Comparison of ENCODE assay signal across 19 cellular contexts in the genomic region with DNA sequence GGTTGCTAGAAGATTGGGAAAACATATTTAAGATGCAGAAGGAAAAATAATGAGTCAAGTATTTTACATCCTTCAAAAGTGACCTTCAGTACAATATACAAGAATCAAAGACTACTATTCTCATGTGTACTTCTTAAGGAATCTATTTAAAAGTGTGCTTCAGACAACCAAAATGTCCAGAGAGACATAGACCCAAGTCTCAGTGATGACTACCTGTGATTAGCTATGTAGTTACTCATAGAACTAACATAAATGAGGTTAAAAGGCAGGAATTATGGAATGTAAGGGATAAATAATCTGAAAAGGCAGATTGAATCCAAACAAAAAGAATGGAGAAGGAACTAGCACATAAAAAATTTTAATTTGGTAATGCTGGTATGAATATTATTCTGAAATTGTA.
"Had no signal": no experiment of that assay in that cellular context is flagged by ENCODE, and none has a peak within 500 bp of the region (broad histone marks: within the 10 kb centered on the region; RNA-seq: fewer than 3 reads in every experiment).

No MANE protein-coding gene starts in this region.

- H2AFZ ChIP-seq: parathyroid adenoma had no signal

- H3K4me1 ChIP-seq: parathyroid adenoma, tibial nerve had no signal

- H3K9me3 Mint-ChIP-seq: activated CD4-positive, alpha-beta T cell treated with anti-CD3 and anti-CD28 coated beads, Interleukin-2, amount 10 ng/mL, durations not matched to agents 24 days and 14 days; activated CD8-positive, alpha-beta T cell treated with anti-CD3 and anti-CD28 coated beads for 36 hours had no signal

- H3K4me1 Mint-ChIP-seq: activated CD4-positive, alpha-beta T cell treated with anti-CD3 and anti-CD28 coated beads, Interleukin-2, amount 10 ng/mL, durations not matched to agents 24 days and 14 days; activated naive CD8-positive, alpha-beta T cell treated with anti-CD3 and anti-CD28 coated beads, Interleukin-2, amount 10 ng/mL, durations not matched to agents 7 days and 5 days; activated T-helper 17 cell treated with anti-CD3 and anti-CD28 coated beads, Interleukin-2, amount 50 U/mL, for 72 hours; naive thymus-derived CD8-positive, alpha-beta T cell had no signal

- H3K27me3 ChIP-seq: tibial nerve had no signal

- DNase-seq: activated CD4-positive, alpha-beta T cell treated with anti-CD3 and anti-CD28 coated beads, Interleukin-2, amount 10 ng/mL, durations not matched to agents 24 days and 14 days; activated CD8-positive, alpha-beta T cell treated with anti-CD3 and anti-CD28 coated beads for 36 hours; activated naive CD4-positive, alpha-beta T cell; activated naive CD8-positive, alpha-beta T cell treated with anti-CD3 and anti-CD28 coated beads, Interleukin-2, amount 10 ng/mL, durations not matched to agents 7 days and 5 days; activated T-cell treated with anti-CD3 and anti-CD28 coated beads, Interleukin-2, amount 50 U/mL, for 1 hour; amygdala; mesendoderm; naive thymus-derived CD8-positive, alpha-beta T cell; stimulated activated CD4-positive, alpha-beta T cell treated with anti-CD3 and anti-CD28 coated beads, Interleukin-12 subunit alpha, Interleukin-12 subunit beta, amount 100 ng/mL, for 4 hours; stimulated activated CD4-positive, alpha-beta T cell treated with anti-CD3 and anti-CD28 coated beads, Interleukin-1b, Interleukin-23, amount 100 ng/mL, for 48 hours; stimulated activated CD8-positive, alpha-beta memory T cell treated with anti-CD3 and anti-CD28 coated beads, Interleukin-4, amount 100 ng/mL, for 48 hours; stimulated activated naive CD4-positive, alpha-beta T cell treated with Interleukin-2 at 50 U/mL for 16 hours; substantia nigra; T-helper 1 cell; T-helper 9 cell had no signal

- FAIRE-seq: urothelium cell line had no signal

- ATAC-seq: activated CD8-positive, alpha-beta T cell treated with anti-CD3 and anti-CD28 coated beads for 36 hours; activated T-helper 17 cell treated with anti-CD3 and anti-CD28 coated beads, Interleukin-2, amount 50 U/mL, for 72 hours; naive thymus-derived CD8-positive, alpha-beta T cell had no signal

- H3K9ac ChIP-seq: parathyroid adenoma had no signal

- H3K27ac ChIP-seq: parathyroid adenoma, tibial nerve had no signal

- H3K4me3 ChIP-seq: tibial nerve had no signal

- H3K36me3 Mint-ChIP-seq: activated naive CD8-positive, alpha-beta T cell treated with anti-CD3 and anti-CD28 coated beads, Interleukin-2, amount 10 ng/mL, durations not matched to agents 7 days and 5 days; naive thymus-derived CD8-positive, alpha-beta T cell had no signal

- H3K4me3 Mint-ChIP-seq: activated CD4-positive, alpha-beta T cell treated with anti-CD3 and anti-CD28 coated beads, Interleukin-2, amount 10 ng/mL, durations not matched to agents 24 days and 14 days; activated CD8-positive, alpha-beta T cell treated with anti-CD3 and anti-CD28 coated beads for 36 hours; activated naive CD8-positive, alpha-beta T cell treated with anti-CD3 and anti-CD28 coated beads, Interleukin-2, amount 10 ng/mL, durations not matched to agents 7 days and 5 days; activated T-helper 17 cell treated with anti-CD3 and anti-CD28 coated beads, Interleukin-2, amount 50 U/mL, for 72 hours; naive thymus-derived CD8-positive, alpha-beta T cell had no signal

- H3K36me3 ChIP-seq: tibial nerve had no signal

- H3K27me3 Mint-ChIP-seq: activated CD4-positive, alpha-beta T cell treated with anti-CD3 and anti-CD28 coated beads, Interleukin-2, amount 10 ng/mL, durations not matched to agents 24 days and 14 days; activated CD8-positive, alpha-beta T cell treated with anti-CD3 and anti-CD28 coated beads for 36 hours; activated naive CD8-positive, alpha-beta T cell treated with anti-CD3 and anti-CD28 coated beads, Interleukin-2, amount 10 ng/mL, durations not matched to agents 7 days and 5 days; activated T-helper 17 cell treated with anti-CD3 and anti-CD28 coated beads, Interleukin-2, amount 50 U/mL, for 72 hours; naive thymus-derived CD8-positive, alpha-beta T cell had no signal

- H3K79me2 ChIP-seq: parathyroid adenoma had no signal

- H3K9me3 ChIP-seq: tibial nerve had no signal

- H3K27ac Mint-ChIP-seq: activated CD4-positive, alpha-beta T cell treated with anti-CD3 and anti-CD28 coated beads, Interleukin-2, amount 10 ng/mL, durations not matched to agents 24 days and 14 days; activated CD8-positive, alpha-beta T cell treated with anti-CD3 and anti-CD28 coated beads for 36 hours; activated naive CD8-positive, alpha-beta T cell treated with anti-CD3 and anti-CD28 coated beads, Interleukin-2, amount 10 ng/mL, durations not matched to agents 7 days and 5 days; activated T-helper 17 cell treated with anti-CD3 and anti-CD28 coated beads, Interleukin-2, amount 50 U/mL, for 72 hours; naive thymus-derived CD8-positive, alpha-beta T cell had no signal
